ENCODE assay signal across 1 cellular context in the genomic region with DNA sequence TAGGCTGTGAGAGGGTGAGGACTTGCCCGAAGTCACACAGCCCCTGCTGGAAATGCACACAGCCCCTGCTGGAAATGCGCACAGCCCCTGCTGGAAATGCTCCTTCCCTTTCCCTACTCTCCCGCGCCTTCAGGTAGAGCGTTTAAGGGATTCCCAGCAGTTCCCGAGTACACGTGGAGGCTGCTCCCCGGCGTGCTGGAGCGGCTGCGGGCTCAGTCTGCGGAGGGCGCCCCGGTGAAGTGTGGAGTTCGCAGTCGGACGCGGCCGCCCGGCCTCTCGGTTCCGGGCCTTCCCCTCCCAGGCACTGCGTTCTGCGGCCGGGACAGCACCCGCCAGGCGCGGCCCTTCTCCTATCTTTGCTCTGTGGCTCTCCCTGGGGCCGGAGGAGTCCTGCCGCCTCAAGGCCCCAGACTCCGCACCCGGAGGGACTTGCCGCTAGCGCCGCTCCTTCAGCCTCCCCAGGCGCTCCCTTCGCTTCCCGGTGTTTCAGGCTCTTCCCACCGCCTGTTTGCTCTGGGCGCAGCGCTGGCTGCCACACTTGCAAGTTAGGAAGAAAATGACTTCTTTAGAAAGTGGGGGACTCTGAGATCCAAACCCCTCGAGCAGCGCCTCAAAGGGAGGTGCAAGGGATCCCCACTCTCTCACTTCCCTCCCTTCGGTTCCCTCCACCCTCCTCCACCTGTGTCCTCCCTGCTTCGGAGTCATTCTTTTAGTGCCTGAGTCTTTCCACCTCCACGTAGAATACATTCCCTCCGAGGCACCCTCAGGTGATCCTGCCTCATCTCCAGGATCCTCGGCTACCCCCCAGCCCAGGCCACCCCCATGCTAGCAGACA.
TF ChIP-seq lines count a peak whose summit lies in the region.

No MANE protein-coding gene starts in this region.

TF ChIP-seq in GM23338, 12 proteins besides CTCF, POLR2A, EP300 and RAD21 (continued from another document):
- TF ChIP-seq, protein P1, sequence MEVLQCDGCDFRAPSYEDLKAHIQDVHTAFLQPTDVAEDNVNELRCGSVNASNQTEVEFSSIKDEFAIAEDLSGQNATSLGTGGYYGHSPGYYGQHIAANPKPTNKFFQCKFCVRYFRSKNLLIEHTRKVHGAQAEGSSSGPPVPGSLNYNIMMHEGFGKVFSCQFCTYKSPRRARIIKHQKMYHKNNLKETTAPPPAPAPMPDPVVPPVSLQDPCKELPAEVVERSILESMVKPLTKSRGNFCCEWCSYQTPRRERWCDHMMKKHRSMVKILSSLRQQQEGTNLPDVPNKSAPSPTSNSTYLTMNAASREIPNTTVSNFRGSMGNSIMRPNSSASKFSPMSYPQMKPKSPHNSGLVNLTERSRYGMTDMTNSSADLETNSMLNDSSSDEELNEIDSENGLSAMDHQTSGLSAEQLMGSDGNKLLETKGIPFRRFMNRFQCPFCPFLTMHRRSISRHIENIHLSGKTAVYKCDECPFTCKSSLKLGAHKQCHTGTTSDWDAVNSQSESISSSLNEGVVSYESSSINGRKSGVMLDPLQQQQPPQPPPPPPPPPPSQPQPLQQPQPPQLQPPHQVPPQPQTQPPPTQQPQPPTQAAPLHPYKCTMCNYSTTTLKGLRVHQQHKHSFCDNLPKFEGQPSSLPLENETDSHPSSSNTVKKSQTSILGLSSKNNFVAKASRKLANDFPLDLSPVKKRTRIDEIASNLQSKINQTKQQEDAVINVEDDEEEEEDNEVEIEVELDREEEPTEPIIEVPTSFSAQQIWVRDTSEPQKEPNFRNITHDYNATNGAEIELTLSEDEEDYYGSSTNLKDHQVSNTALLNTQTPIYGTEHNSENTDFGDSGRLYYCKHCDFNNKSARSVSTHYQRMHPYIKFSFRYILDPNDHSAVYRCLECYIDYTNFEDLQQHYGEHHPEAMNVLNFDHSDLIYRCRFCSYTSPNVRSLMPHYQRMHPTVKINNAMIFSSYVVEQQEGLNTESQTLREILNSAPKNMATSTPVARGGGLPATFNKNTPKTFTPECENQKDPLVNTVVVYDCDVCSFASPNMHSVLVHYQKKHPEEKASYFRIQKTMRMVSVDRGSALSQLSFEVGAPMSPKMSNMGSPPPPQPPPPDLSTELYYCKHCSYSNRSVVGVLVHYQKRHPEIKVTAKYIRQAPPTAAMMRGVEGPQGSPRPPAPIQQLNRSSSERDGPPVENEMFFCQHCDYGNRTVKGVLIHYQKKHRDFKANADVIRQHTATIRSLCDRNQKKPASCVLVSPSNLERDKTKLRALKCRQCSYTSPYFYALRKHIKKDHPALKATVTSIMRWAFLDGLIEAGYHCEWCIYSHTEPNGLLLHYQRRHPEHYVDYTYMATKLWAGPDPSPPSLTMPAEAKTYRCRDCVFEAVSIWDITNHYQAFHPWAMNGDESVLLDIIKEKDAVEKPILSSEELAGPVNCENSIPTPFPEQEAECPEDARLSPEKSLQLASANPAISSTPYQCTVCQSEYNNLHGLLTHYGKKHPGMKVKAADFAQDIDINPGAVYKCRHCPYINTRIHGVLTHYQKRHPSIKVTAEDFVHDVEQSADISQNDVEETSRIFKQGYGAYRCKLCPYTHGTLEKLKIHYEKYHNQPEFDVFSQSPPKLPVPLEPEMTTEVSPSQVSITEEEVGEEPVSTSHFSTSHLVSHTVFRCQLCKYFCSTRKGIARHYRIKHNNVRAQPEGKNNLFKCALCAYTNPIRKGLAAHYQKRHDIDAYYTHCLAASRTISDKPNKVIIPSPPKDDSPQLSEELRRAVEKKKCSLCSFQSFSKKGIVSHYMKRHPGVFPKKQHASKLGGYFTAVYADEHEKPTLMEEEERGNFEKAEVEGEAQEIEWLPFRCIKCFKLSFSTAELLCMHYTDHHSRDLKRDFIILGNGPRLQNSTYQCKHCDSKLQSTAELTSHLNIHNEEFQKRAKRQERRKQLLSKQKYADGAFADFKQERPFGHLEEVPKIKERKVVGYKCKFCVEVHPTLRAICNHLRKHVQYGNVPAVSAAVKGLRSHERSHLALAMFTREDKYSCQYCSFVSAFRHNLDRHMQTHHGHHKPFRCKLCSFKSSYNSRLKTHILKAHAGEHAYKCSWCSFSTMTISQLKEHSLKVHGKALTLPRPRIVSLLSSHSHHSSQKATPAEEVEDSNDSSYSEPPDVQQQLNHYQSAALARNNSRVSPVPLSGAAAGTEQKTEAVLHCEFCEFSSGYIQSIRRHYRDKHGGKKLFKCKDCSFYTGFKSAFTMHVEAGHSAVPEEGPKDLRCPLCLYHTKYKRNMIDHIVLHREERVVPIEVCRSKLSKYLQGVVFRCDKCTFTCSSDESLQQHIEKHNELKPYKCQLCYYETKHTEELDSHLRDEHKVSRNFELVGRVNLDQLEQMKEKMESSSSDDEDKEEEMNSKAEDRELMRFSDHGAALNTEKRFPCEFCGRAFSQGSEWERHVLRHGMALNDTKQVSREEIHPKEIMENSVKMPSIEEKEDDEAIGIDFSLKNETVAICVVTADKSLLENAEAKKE (CRISPR knock-in tag; IDR thresholded peaks at IDR 0.05), result no peak
- TF ChIP-seq EZH2 (IDR thresholded peaks at IDR 0.05; ENCODE audit: low read depth, unreplicated experiment), result peak; percentile 86
- TF ChIP-seq EZH2phosphoT487 (IDR thresholded peaks at IDR 0.05; ENCODE audit: unreplicated experiment), result peak; percentile 98
- TF ChIP-seq CREB1 (CRISPR knock-in tag; IDR thresholded peaks at IDR 0.05; ENCODE audit: low read depth), result no peak
